In genomic region chr19:42281175-42282035, GRCh38 we compare ENCODE assay signal across 8 cellular contexts. TPM values are rescaled to one million over a fixed set of nuclear protein-coding genes. Genes with fewer than 3 reads are reported as not detected.
DNase-seq lines count a peak whose midpoint lies in the region; ATAC-seq and TF ChIP-seq lines count a peak whose summit lies in the region.

No MANE protein-coding gene starts in this region.

- TF ChIP-seq POLR2A in NB4 (IDR thresholded peaks at IDR 0.05; ENCODE audit: extremely low read depth, insufficient read length): no peak

- H3K27ac ChIP-seq in neutrophil: peak overlapping the region; percentile 12

- H3K27me3 Mint-ChIP-seq in activated T-cell treated with anti-CD3 and anti-CD28 coated beads, Interleukin-2, amount 50 U/mL, for 4 hours (ENCODE audit: low read depth): no peaks in the 10 kb centered on the region

- TF ChIP-seq CTCF in NB4 (IDR thresholded peaks at IDR 0.05; ENCODE audit: low read depth, low read length) (no peak), neutrophil (IDR thresholded peaks at IDR 0.05) (no peak)

- no peaks in the 10 kb centered on the region for H3K36me3 Mint-ChIP-seq in activated T-cell treated with anti-CD3 and anti-CD28 coated beads, Interleukin-2, amount 50 U/mL, for 4 hours (ENCODE audit: insufficient read depth)

- DNase-seq in ELR (ENCODE audit: low read depth) (peak; percentile 53), NB4 (ENCODE audit: low read depth) (peak; percentile 67), germinal center (ENCODE audit: low spot score) (peak; percentile 56)
- DNase-seq in activated T-cell treated with anti-CD3 and anti-CD28 coated beads, Interleukin-2, amount 50 U/mL, for 4 hours: no peak

- peak overlapping the region; percentile 65 for H3K4me3 Mint-ChIP-seq in activated T-cell treated with anti-CD3 and anti-CD28 coated beads, Interleukin-2, amount 50 U/mL, for 4 hours

- peaks cover 64 to 65% of the 10 kb centered on the region in 2 experiments for H3K4me1 ChIP-seq in neutrophil (ENCODE audit: control insufficient read depth in 1 of 2, insufficient read depth in 1 of 2, low read depth in 1 of 2, low read length in 1 of 2)

- no peak for ATAC-seq in activated T-cell treated with anti-CD3 and anti-CD28 coated beads, Interleukin-2, amount 50 U/mL, for 4 hours
- ATAC-seq in HG02938 (IDR thresholded peaks at IDR 0.05; ENCODE audit: unreplicated experiment): no peak
- no peak for ATAC-seq in HG02981 (IDR thresholded peaks at IDR 0.05; ENCODE audit: unreplicated experiment)
- ATAC-seq in GM18873 (IDR thresholded peaks at IDR 0.05; ENCODE audit: low FRiP score, unreplicated experiment): no peak

- H3K9me3 Mint-ChIP-seq in activated T-cell treated with anti-CD3 and anti-CD28 coated beads, Interleukin-2, amount 50 U/mL, for 4 hours: no peaks in the 10 kb centered on the region

- H3K4me1 Mint-ChIP-seq in activated T-cell treated with anti-CD3 and anti-CD28 coated beads, Interleukin-2, amount 50 U/mL, for 4 hours (ENCODE audit: low read depth): peaks cover 58% of the 10 kb centered on the region

- H3K4me3 ChIP-seq in NB4 (ENCODE audit: low read depth, low read length) (peak overlapping the region; percentile 25), neutrophil (ENCODE audit: low read depth in 1 of 2, low read length in 1 of 2) (peak overlapping the region; percentile 12 to 76)

- H3K36me3 ChIP-seq in neutrophil: peaks cover 7% of the 10 kb centered on the region

- H3K27me3 ChIP-seq in neutrophil: peaks cover 27% of the 10 kb centered on the region

- no peaks in the 10 kb centered on the region for H3K9me3 ChIP-seq in neutrophil

RNA-seq across cellular contexts. Expression of gene CIC, which starts 12.4 kb away (rescaled TPM):
- total RNA-seq in activated T-cell treated with anti-CD3 and anti-CD28 coated beads, Interleukin-2, amount 50 U/mL, for 4 hours: 10 to 100 TPM; 54.9 to 67.3 (median 64.1) TPM

RNA-seq across cellular contexts. Expression of gene PRR19, which starts 20.5 kb away (rescaled TPM):
- total RNA-seq in activated T-cell treated with anti-CD3 and anti-CD28 coated beads, Interleukin-2, amount 50 U/mL, for 4 hours: 1 to 10 TPM in 2 of 3 donors, under 1 TPM in 1; 0.58 to 1.5 (median 1.3) TPM

RNA-seq across cellular contexts. Expression of gene PAFAH1B3, which starts 21.0 kb away (rescaled TPM):
- 10 to 100 TPM; 55.2 to 67.8 (median 60.0) TPM for total RNA-seq in activated T-cell treated with anti-CD3 and anti-CD28 coated beads, Interleukin-2, amount 50 U/mL, for 4 hours

RNA-seq across cellular contexts. Expression of gene ERF, which starts 26.5 kb away (rescaled TPM):
- total RNA-seq in activated T-cell treated with anti-CD3 and anti-CD28 coated beads, Interleukin-2, amount 50 U/mL, for 4 hours: 10 to 100 TPM; 86.2 to 95.4 (median 89.1) TPM

RNA-seq across cellular contexts. Expression of gene TMEM145, which starts 31.7 kb away (rescaled TPM):
- not detected for total RNA-seq in activated T-cell treated with anti-CD3 and anti-CD28 coated beads, Interleukin-2, amount 50 U/mL, for 4 hours
